1 cellular context compared by ENCODE assay signal in the genomic region with DNA sequence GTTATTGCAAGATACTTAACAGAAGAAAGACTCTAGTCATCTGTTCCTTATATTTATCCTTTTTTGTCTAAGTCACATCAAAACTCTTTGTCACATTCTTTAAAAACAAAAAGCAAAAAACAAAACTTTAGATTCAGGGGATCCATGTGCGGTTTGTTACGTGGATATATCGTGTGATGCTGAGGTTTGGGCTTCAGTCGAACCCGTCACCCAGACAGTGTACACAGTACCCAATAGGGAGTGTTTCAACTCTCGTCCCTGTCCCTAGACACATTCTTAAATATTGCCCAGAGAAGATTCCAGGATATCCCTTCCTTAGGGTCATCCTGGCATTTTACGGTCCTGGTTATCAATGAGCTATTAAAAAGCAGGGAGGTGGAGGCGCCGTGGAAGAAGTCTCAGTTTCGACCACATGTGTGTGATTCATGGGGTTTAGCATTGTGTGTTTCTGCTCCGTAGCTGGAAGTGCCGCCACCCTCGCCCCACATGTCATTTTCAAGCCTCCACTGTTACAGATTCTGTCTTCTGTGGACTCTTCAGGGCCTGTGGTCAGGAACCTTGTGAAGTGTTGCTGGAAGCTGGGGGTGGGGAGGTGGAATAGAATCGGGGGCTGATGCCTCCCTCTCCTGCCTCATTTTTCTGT.
TF ChIP-seq lines count a peak whose summit lies in the region.

No MANE protein-coding gene starts in this region.

TF ChIP-seq in H1, 55 proteins besides CTCF, POLR2A, EP300 and RAD21:
- no peak for TF ChIP-seq TEAD4 (IDR thresholded peaks at IDR 0.05; ENCODE audit: low read depth, low read length)
- TF ChIP-seq SP2 (IDR thresholded peaks at IDR 0.05; ENCODE audit: low read length): no peak
- TF ChIP-seq SIX5 (IDR thresholded peaks at IDR 0.05; ENCODE audit: low read depth, low read length): no peak
- TF ChIP-seq GABPA (IDR thresholded peaks at IDR 0.05; ENCODE audit: borderline replicate concordance, insufficient read depth, low read length): no peak
- TF ChIP-seq RBBP5 (IDR thresholded peaks at IDR 0.05; ENCODE audit: borderline replicate concordance, low read depth, low read length): no peak
- TF ChIP-seq RNF2 (IDR thresholded peaks at IDR 0.05; ENCODE audit: borderline replicate concordance, low read depth, low read length, missing control alignments, poor library complexity, severe bottlenecking): no peak
- TF ChIP-seq YY1 (IDR thresholded peaks at IDR 0.05; ENCODE audit: low read depth, low read length): no peak
- no peak for TF ChIP-seq BACH1 (IDR thresholded peaks at IDR 0.05; ENCODE audit: low read length)
- TF ChIP-seq SIRT6 (IDR thresholded peaks at IDR 0.05; ENCODE audit: low read length): no peak
- no peak for TF ChIP-seq EGR1 (IDR thresholded peaks at IDR 0.05; ENCODE audit: borderline replicate concordance, low read depth, low read length)
